Comparison of ENCODE assay signal across 8 cellular contexts in genomic region chr19:48444933-48445194, GRCh38. TPM values are rescaled to one million over a fixed set of nuclear protein-coding genes. Genes with fewer than 3 reads are reported as not detected.
DNase-seq lines count a peak whose midpoint lies in the region; ATAC-seq, FAIRE-seq and TF ChIP-seq lines count a peak whose summit lies in the region.

No MANE protein-coding gene starts in this region.

- no peak for DNase-seq in heart left ventricle
- no peak for DNase-seq in left cardiac atrium
- DNase-seq in activated naive CD8-positive, alpha-beta T cell treated with anti-CD3 and anti-CD28 coated beads for 36 hours, result no peak
- DNase-seq in HepG2 (ENCODE audit: low spot score), result no peak
- no peak for DNase-seq in upper lobe of left lung
- no peak for DNase-seq in H4 (ENCODE audit: low spot score)
- no peak for DNase-seq in activated CD8-positive, alpha-beta memory T cell treated with anti-CD3 and anti-CD28 coated beads, Interleukin-2, amount 50 U/mL, for 48 hours

- in situ Hi-C loops in HepG2 (cut with HindIII; ENCODE audit: extremely low pct_ligation_motif_present, low pct_unique_long_range_greater_than_20kb), result no loop called here

- BruUV-seq in HepG2 (replicated peaks; lab: Mats Ljungman, UMichigan), result no TSS peak

- CTCF ChIA-PET in HepG2 (lab: Yijun Ruan, JAX; ENCODE audit: low intra/inter-chr PET ratio, low total read pairs), result interaction anchor here (1.2 to 1.4 kb wide), 3 partner anchors 112 to 139 kb away, joined by 3 to 6 read pairs (median 3); no protein-coding TSS in a partner anchor

- 14 to 29% (median 25%) methylated on average over 3 of the region's 3 CpGs for WGBS in heart left ventricle, 4 donors
- 1% methylated on average over 3 of the region's 3 CpGs for WGBS in HepG2 (ENCODE audit: low lambda C conversion rate)
- WGBS in upper lobe of left lung, 2 donors, result 33 to 43% methylated on average over 3 of the region's 3 CpGs

- peak overlapping the region; percentile 90 for H3K9ac ChIP-seq in HepG2 (ENCODE audit: insufficient read depth, low read depth, low read length)

- H2AFZ ChIP-seq in HepG2 (ENCODE audit: low read length), result peak overlapping the region; percentile 80

- H3K27me3 Mint-ChIP-seq in activated naive CD8-positive, alpha-beta T cell treated with anti-CD3 and anti-CD28 coated beads for 36 hours, result peaks cover 32% of the 10 kb centered on the region

- POLR2A ChIA-PET in HepG2 (lab: Yijun Ruan, JAX), result interaction anchor here (0.6 to 2.4 kb wide), 8 partner anchors 12 to 174 kb away, joined by 3 to 9 read pairs (median 3); partner anchors contain the start of genes KDELR1, RPL18 and SPHK2

- no peak for TF ChIP-seq RAD21 in HepG2 (CRISPR knock-in tag; IDR thresholded peaks at IDR 0.05)

- peaks cover 4 to 29% (median 15%) of the 10 kb centered on the region in 9 donors for H3K27me3 ChIP-seq in heart left ventricle
- no peaks in the 10 kb centered on the region; a peak in 1 of 5 replicates for H3K27me3 ChIP-seq in HepG2 (ENCODE audit: control insufficient read depth in 1 of 2, insufficient read depth in 2 of 2, low read length in 2 of 2)
- H3K27me3 ChIP-seq in upper lobe of left lung, result peaks cover 0 to 23% (median 9%) of the 10 kb centered on the region in 4 donors

- H3K4me3 Mint-ChIP-seq in activated naive CD8-positive, alpha-beta T cell treated with anti-CD3 and anti-CD28 coated beads for 36 hours, result peak overlapping the region; percentile 88

- peak overlapping the region; percentile 96 for H3K4me2 ChIP-seq in HepG2 (ENCODE audit: low read depth, low read length)

- no peak overlapping the region for H3K27ac Mint-ChIP-seq in activated naive CD8-positive, alpha-beta T cell treated with anti-CD3 and anti-CD28 coated beads for 36 hours

- H3K79me2 ChIP-seq in HepG2 (ENCODE audit: insufficient read depth, low read length), result peaks cover 17% of the 10 kb centered on the region

- intact Hi-C loops in heart left ventricle (cut with DNase I) (loop anchor here in 4 of 10 donors (1.0 to 5.0 kb wide), 5 partner anchors 23 to 123 kb away; partner anchors contain the start of genes KDELR1 (in 2 of the 4) and GRIN2D (in 1 of the 4)), left cardiac atrium (cut with DNase I) (no loop called here), HepG2 (cut with micrococcal nuclease; ENCODE audit: unreplicated experiment) (loop anchor here (1.0 to 10.0 kb wide), 2 partner anchors 24 to 90 kb away; partner anchors contain the start of gene CYTH2)

- peaks cover 0 to 29% (median 26%) of the 10 kb centered on the region in 9 donors for H3K36me3 ChIP-seq in heart left ventricle
- H3K36me3 ChIP-seq in HepG2 (replicated peaks in 1 of 2; ENCODE audit: control insufficient read depth in 1 of 2, insufficient read depth in 2 of 2, low read length in 2 of 2), result peaks cover 3 to 26% of the 10 kb centered on the region in 2 experiments; a peak in 4 of 5 replicates
- peaks cover 0 to 29% (median 23%) of the 10 kb centered on the region in 4 donors for H3K36me3 ChIP-seq in upper lobe of left lung

- no peaks in the 10 kb centered on the region for H3K9me3 ChIP-seq in heart left ventricle
- no peaks in the 10 kb centered on the region for H3K9me3 ChIP-seq in HepG2 (ENCODE audit: low read length)
- no peaks in the 10 kb centered on the region for H3K9me3 ChIP-seq in upper lobe of left lung

- H3K9me3 Mint-ChIP-seq in activated naive CD8-positive, alpha-beta T cell treated with anti-CD3 and anti-CD28 coated beads for 36 hours, result no peaks in the 10 kb centered on the region

- no peak for ATAC-seq in heart left ventricle
- no peak for ATAC-seq in left cardiac atrium
- ATAC-seq in HepG2, result no peak
- ATAC-seq in upper lobe of left lung (ENCODE audit: low FRiP score in 2 of 2), result no peak
- ATAC-seq in HG02642 (IDR thresholded peaks at IDR 0.05; ENCODE audit: poor library complexity, unreplicated experiment), result no peak

- TF ChIP-seq CTCF in heart left ventricle (IDR thresholded peaks at IDR 0.05), result no peak
- no peak for TF ChIP-seq CTCF in HepG2 (CRISPR knock-in tag; IDR thresholded peaks at IDR 0.05)
- TF ChIP-seq CTCF in upper lobe of left lung (IDR thresholded peaks at IDR 0.05), result no peak

- H3K27ac ChIP-seq in heart left ventricle (peak overlapping the region in 11 of 12 donors; percentile 75 to 94 (median 88)), HepG2 (ENCODE audit: extremely low read length, insufficient read depth, low read length) (peak overlapping the region; percentile 71), upper lobe of left lung (peak overlapping the region in 3 of 4 donors; percentile 87 to 92 (median 89))

- peak overlapping the region in 11 of 12 donors; percentile 12 to 98 (median 91) for H3K4me3 ChIP-seq in heart left ventricle
- peak overlapping the region; percentile 77 to 95 (median 80) for H3K4me3 ChIP-seq in HepG2 (replicated peaks in 1 of 3; ENCODE audit: insufficient read depth in 1 of 3, low read depth in 2 of 3, low read length in 3 of 3)
- H3K4me3 ChIP-seq in upper lobe of left lung, result peak overlapping the region in 3 of 4 donors; percentile 77 to 97 (median 92)

- no peak for TF ChIP-seq EP300 in HepG2 (IDR thresholded peaks at IDR 0.05; ENCODE audit: low read depth in 2 of 2, low read length in 2 of 2)
- TF ChIP-seq EP300 in HepG2 (CRISPR knock-in tag; IDR thresholded peaks at IDR 0.05; ENCODE audit: borderline replicate concordance), result no peak
- TF ChIP-seq EP300 in upper lobe of left lung (IDR thresholded peaks at IDR 0.05), result no peak

- no peaks in the 10 kb centered on the region for H4K20me1 ChIP-seq in HepG2 (ENCODE audit: insufficient read depth, low read length)

- FAIRE-seq in HepG2 (lab: Jason Lieb, UNC), result no peak

- no peak for TF ChIP-seq POLR2A in heart left ventricle (IDR thresholded peaks at IDR 0.05)
- no peak for TF ChIP-seq POLR2A in HepG2 (IDR thresholded peaks at IDR 0.05; ENCODE audit: insufficient read depth in 1 of 2, low read depth in 2 of 2, low read length in 2 of 2)
- TF ChIP-seq POLR2A in upper lobe of left lung (IDR thresholded peaks at IDR 0.05), result no peak

- H3K4me1 Mint-ChIP-seq in activated naive CD8-positive, alpha-beta T cell treated with anti-CD3 and anti-CD28 coated beads for 36 hours, result peaks cover 36% of the 10 kb centered on the region

- H3K4me1 ChIP-seq in heart left ventricle, result peaks cover 0 to 27% (median 19%) of the 10 kb centered on the region in 12 donors
- peaks cover 22% of the 10 kb centered on the region for H3K4me1 ChIP-seq in HepG2 (ENCODE audit: insufficient read depth, low read length)
- peaks cover 21 to 35% (median 25%) of the 10 kb centered on the region in 4 donors for H3K4me1 ChIP-seq in upper lobe of left lung

- H3K36me3 Mint-ChIP-seq in activated naive CD8-positive, alpha-beta T cell treated with anti-CD3 and anti-CD28 coated beads for 36 hours, result peaks cover 34% of the 10 kb centered on the region

RNA-seq across cellular contexts. Expression of gene GRWD1, which starts 0.9 kb away (rescaled TPM):
- 10 to 100 TPM; 13.9 to 24.7 (median 19.0) TPM for total RNA-seq in heart left ventricle
- 10 to 100 TPM in 1 of 2 donors, 1 to 10 TPM in 1; 5.1 to 35.4 TPM for polyA plus RNA-seq in heart left ventricle
- total RNA-seq in left cardiac atrium, result 10 to 100 TPM; 18.1 to 24.9 TPM
- 10 to 100 TPM; 91.1 to 98.5 TPM for total RNA-seq in activated naive CD8-positive, alpha-beta T cell treated with anti-CD3 and anti-CD28 coated beads for 36 hours
- 46.6 and 52.3 TPM in 2 replicates for total RNA-seq in HepG2 (2016; rRNA removed; fragmentation: Illumina TruSeq; extraction: Trizol)
- total RNA-seq in HepG2 (2016; cell fraction: cytosol; rRNA removed; fragmentation: Illumina TruSeq; extraction: Trizol; ENCODE audit: low read depth), result 5.2 and 5.4 TPM in 2 replicates
- 41.4 and 47.5 TPM in 2 replicates for total RNA-seq in HepG2 (2016; cell fraction: insoluble cytoplasmic fraction; rRNA removed; fragmentation: Illumina TruSeq; extraction: Trizol)
- 11.1 and 15.5 TPM in 2 replicates for total RNA-seq in HepG2 (2016; cell fraction: membrane; rRNA removed; fragmentation: Illumina TruSeq; extraction: Trizol)
- 19.7 and 21.0 TPM in 2 replicates for total RNA-seq in HepG2 (2016; cell fraction: nucleus; rRNA removed; fragmentation: Illumina TruSeq; extraction: Trizol)
- 10.8 and 13.4 TPM in 2 replicates for polyA plus RNA-seq in HepG2 (2011; rRNA removed)
- 10.4 and 13.0 TPM in 2 replicates for polyA plus RNA-seq in HepG2 (2011; cell fraction: cytosol; rRNA removed)
- polyA plus RNA-seq in HepG2 (2011; cell fraction: nucleus; rRNA removed), result 13.4 and 14.2 TPM in 2 replicates
- 13.3 and 14.3 TPM in 2 replicates for polyA plus RNA-seq in HepG2 (2012)
- 4.1 and 4.4 TPM in 2 replicates for polyA plus RNA-seq in HepG2 (2016; cell fraction: cytosol; fragmentation: Illumina TruSeq; extraction: Trizol; ENCODE audit: low read depth)
- polyA plus RNA-seq in HepG2 (2016; cell fraction: insoluble cytoplasmic fraction; fragmentation: Illumina TruSeq; extraction: Trizol; ENCODE audit: low read depth), result 36.7 and 46.2 TPM in 2 replicates
- 5.9 and 7.9 TPM in 2 replicates for polyA plus RNA-seq in HepG2 (2016; cell fraction: membrane; fragmentation: Illumina TruSeq; extraction: Trizol; ENCODE audit: low read depth)
- 23.1 and 26.5 TPM in 2 replicates for polyA plus RNA-seq in HepG2 (2016; cell fraction: nucleus; fragmentation: Illumina TruSeq; extraction: Trizol; ENCODE audit: insufficient read depth, low read depth)
- 25.6 and 30.2 TPM in 2 replicates for polyA minus RNA-seq in HepG2 (2011; rRNA and poly(A)+ RNA removed; ENCODE audit: low replicate concordance)
- polyA minus RNA-seq in HepG2 (2011; cell fraction: cytosol; rRNA and poly(A)+ RNA removed), result 12.1 and 17.9 TPM in 2 replicates
- 13.7 and 20.3 TPM in 2 replicates for polyA minus RNA-seq in HepG2 (2011; cell fraction: nucleus; rRNA and poly(A)+ RNA removed)
- 10 to 100 TPM; 10.5 to 44.1 (median 31.6) TPM for total RNA-seq in upper lobe of left lung
- total RNA-seq in H4 (2014; rRNA removed; shearing (Covaris generic)), result 54.8 and 65.5 TPM in 2 replicates

RNA-seq across cellular contexts. Expression of gene KCNJ14, which starts 10.5 kb away (rescaled TPM):
- total RNA-seq in heart left ventricle (1 to 10 TPM in 1 of 9 donors, under 1 TPM in 8; 0.20 to 2.0 (median 0.40) TPM), left cardiac atrium (under 1 TPM; 0.27 to 0.60 TPM), HepG2 (2016; rRNA removed; fragmentation: Illumina TruSeq; extraction: Trizol) (0.17 and 0.20 TPM in 2 replicates), upper lobe of left lung (1 to 10 TPM in 3 of 6 donors, under 1 TPM in 3; 0.54 to 1.9 (median 0.91) TPM)
- polyA plus RNA-seq in heart left ventricle (under 1 TPM; 0.23 to 0.83 TPM), HepG2 (2011; rRNA removed) (0.46 and 0.51 TPM in 2 replicates)
- 1 to 10 TPM; 1.4 to 1.5 TPM for total RNA-seq in activated naive CD8-positive, alpha-beta T cell treated with anti-CD3 and anti-CD28 coated beads for 36 hours
- 0.09 TPM in 1 of 2 replicates, not detected in the other for total RNA-seq in HepG2 (2016; cell fraction: cytosol; rRNA removed; fragmentation: Illumina TruSeq; extraction: Trizol; ENCODE audit: low read depth)
- total RNA-seq in HepG2 (2016; cell fraction: insoluble cytoplasmic fraction; rRNA removed; fragmentation: Illumina TruSeq; extraction: Trizol), result 0.15 and 0.19 TPM in 2 replicates
- 0.10 and 0.15 TPM in 2 replicates for total RNA-seq in HepG2 (2016; cell fraction: membrane; rRNA removed; fragmentation: Illumina TruSeq; extraction: Trizol)
- 0.25 and 0.43 TPM in 2 replicates for total RNA-seq in HepG2 (2016; cell fraction: nucleus; rRNA removed; fragmentation: Illumina TruSeq; extraction: Trizol)
- 0.14 and 0.17 TPM in 2 replicates for polyA plus RNA-seq in HepG2 (2011; cell fraction: cytosol; rRNA removed)
- polyA plus RNA-seq in HepG2 (2011; cell fraction: nucleus; rRNA removed), result 3.1 and 3.8 TPM in 2 replicates
- polyA plus RNA-seq in HepG2 (2012), result 0.72 and 0.89 TPM in 2 replicates
- polyA plus RNA-seq in HepG2 (2016; cell fraction: cytosol; fragmentation: Illumina TruSeq; extraction: Trizol; ENCODE audit: low read depth), result 0.03 TPM in 1 of 2 replicates, not detected in the other
- 0.05 and 0.12 TPM in 2 replicates for polyA plus RNA-seq in HepG2 (2016; cell fraction: insoluble cytoplasmic fraction; fragmentation: Illumina TruSeq; extraction: Trizol; ENCODE audit: low read depth)
- polyA plus RNA-seq in HepG2 (2016; cell fraction: membrane; fragmentation: Illumina TruSeq; extraction: Trizol; ENCODE audit: low read depth), result 0.11 TPM in 1 of 2 replicates, not detected in the other
- 0.65 and 0.97 TPM in 2 replicates for polyA plus RNA-seq in HepG2 (2016; cell fraction: nucleus; fragmentation: Illumina TruSeq; extraction: Trizol; ENCODE audit: insufficient read depth, low read depth)
- polyA minus RNA-seq in HepG2 (2011; rRNA and poly(A)+ RNA removed; ENCODE audit: low replicate concordance), result 3.6 TPM in 2 replicates
- 0.20 and 0.35 TPM in 2 replicates for polyA minus RNA-seq in HepG2 (2011; cell fraction: cytosol; rRNA and poly(A)+ RNA removed)
- polyA minus RNA-seq in HepG2 (2011; cell fraction: nucleus; rRNA and poly(A)+ RNA removed), result 2.0 and 2.4 TPM in 2 replicates
- 0.23 and 0.41 TPM in 2 replicates for total RNA-seq in H4 (2014; rRNA removed; shearing (Covaris generic))

RNA-seq across cellular contexts. Expression of gene CYTH2, which starts 24.3 kb away (rescaled TPM):
- 10 to 100 TPM; 12.3 to 47.3 (median 31.0) TPM for total RNA-seq in heart left ventricle
- 10 to 100 TPM; 21.0 to 55.3 TPM for polyA plus RNA-seq in heart left ventricle
- 10 to 100 TPM; 29.0 to 32.5 TPM for total RNA-seq in left cardiac atrium
- total RNA-seq in activated naive CD8-positive, alpha-beta T cell treated with anti-CD3 and anti-CD28 coated beads for 36 hours, result 10 to 100 TPM; 18.2 to 21.7 TPM
- total RNA-seq in HepG2 (2016; rRNA removed; fragmentation: Illumina TruSeq; extraction: Trizol), result 9.6 and 16.5 TPM in 2 replicates
- total RNA-seq in HepG2 (2016; cell fraction: cytosol; rRNA removed; fragmentation: Illumina TruSeq; extraction: Trizol; ENCODE audit: low read depth), result 2.8 and 3.0 TPM in 2 replicates
- total RNA-seq in HepG2 (2016; cell fraction: insoluble cytoplasmic fraction; rRNA removed; fragmentation: Illumina TruSeq; extraction: Trizol), result 8.4 and 15.9 TPM in 2 replicates
- total RNA-seq in HepG2 (2016; cell fraction: membrane; rRNA removed; fragmentation: Illumina TruSeq; extraction: Trizol), result 4.9 and 7.0 TPM in 2 replicates
- total RNA-seq in HepG2 (2016; cell fraction: nucleus; rRNA removed; fragmentation: Illumina TruSeq; extraction: Trizol), result 16.4 and 17.2 TPM in 2 replicates
- 39.3 and 48.3 TPM in 2 replicates for polyA plus RNA-seq in HepG2 (2011; rRNA removed)
- 18.2 and 20.7 TPM in 2 replicates for polyA plus RNA-seq in HepG2 (2011; cell fraction: cytosol; rRNA removed)
- 185 and 188 TPM in 2 replicates for polyA plus RNA-seq in HepG2 (2011; cell fraction: nucleus; rRNA removed)
- 26.4 and 29.2 TPM in 2 replicates for polyA plus RNA-seq in HepG2 (2012)
- polyA plus RNA-seq in HepG2 (2016; cell fraction: cytosol; fragmentation: Illumina TruSeq; extraction: Trizol; ENCODE audit: low read depth), result 3.2 and 3.5 TPM in 2 replicates
- 14.6 and 14.8 TPM in 2 replicates for polyA plus RNA-seq in HepG2 (2016; cell fraction: insoluble cytoplasmic fraction; fragmentation: Illumina TruSeq; extraction: Trizol; ENCODE audit: low read depth)
- 6.2 and 6.8 TPM in 2 replicates for polyA plus RNA-seq in HepG2 (2016; cell fraction: membrane; fragmentation: Illumina TruSeq; extraction: Trizol; ENCODE audit: low read depth)
- polyA plus RNA-seq in HepG2 (2016; cell fraction: nucleus; fragmentation: Illumina TruSeq; extraction: Trizol; ENCODE audit: insufficient read depth, low read depth), result 61.4 and 71.7 TPM in 2 replicates
- 37.0 and 50.0 TPM in 2 replicates for polyA minus RNA-seq in HepG2 (2011; rRNA and poly(A)+ RNA removed; ENCODE audit: low replicate concordance)
- polyA minus RNA-seq in HepG2 (2011; cell fraction: cytosol; rRNA and poly(A)+ RNA removed), result 7.5 and 8.4 TPM in 2 replicates
- polyA minus RNA-seq in HepG2 (2011; cell fraction: nucleus; rRNA and poly(A)+ RNA removed), result 37.6 and 43.0 TPM in 2 replicates
- total RNA-seq in upper lobe of left lung, result 100 to 1,000 TPM in 2 of 6 donors, 10 to 100 TPM in 4; 53.4 to 195 (median 77.0) TPM
- total RNA-seq in H4 (2014; rRNA removed; shearing (Covaris generic)), result 44.1 and 47.8 TPM in 2 replicates

RNA-seq across cellular contexts. Expression of gene GRIN2D, which starts 51.4 kb away (rescaled TPM):
- total RNA-seq in heart left ventricle, result 1 to 10 TPM in 1 of 9 donors, under 1 TPM in 8; 0.14 to 1.6 (median 0.19) TPM
- polyA plus RNA-seq in heart left ventricle, result under 1 TPM; 0.15 to 0.25 TPM
- under 1 TPM; 0.39 to 0.47 TPM for total RNA-seq in left cardiac atrium
- total RNA-seq in activated naive CD8-positive, alpha-beta T cell treated with anti-CD3 and anti-CD28 coated beads for 36 hours, result under 1 TPM; 0.28 to 0.29 TPM
- total RNA-seq in HepG2 (2016; rRNA removed; fragmentation: Illumina TruSeq; extraction: Trizol), result 0.02 TPM in 1 of 2 replicates, not detected in the other
- under 0.01 TPM in 1 of 2 replicates, not detected in the other for total RNA-seq in HepG2 (2016; cell fraction: cytosol; rRNA removed; fragmentation: Illumina TruSeq; extraction: Trizol; ENCODE audit: low read depth)
- 0.04 TPM in 1 of 2 replicates, not detected in the other for total RNA-seq in HepG2 (2016; cell fraction: insoluble cytoplasmic fraction; rRNA removed; fragmentation: Illumina TruSeq; extraction: Trizol)
- 0.03 and 0.06 TPM in 2 replicates for total RNA-seq in HepG2 (2016; cell fraction: membrane; rRNA removed; fragmentation: Illumina TruSeq; extraction: Trizol)
- total RNA-seq in HepG2 (2016; cell fraction: nucleus; rRNA removed; fragmentation: Illumina TruSeq; extraction: Trizol), result 0.09 and 0.22 TPM in 2 replicates
- polyA plus RNA-seq in HepG2 (2011; rRNA removed), result 0.08 and 0.13 TPM in 2 replicates
- 0.05 and 0.06 TPM in 2 replicates for polyA plus RNA-seq in HepG2 (2011; cell fraction: cytosol; rRNA removed)
- 0.43 and 0.61 TPM in 2 replicates for polyA plus RNA-seq in HepG2 (2011; cell fraction: nucleus; rRNA removed)
- 0.29 and 0.34 TPM in 2 replicates for polyA plus RNA-seq in HepG2 (2012)
- polyA plus RNA-seq in HepG2 (2016; cell fraction: cytosol; fragmentation: Illumina TruSeq; extraction: Trizol; ENCODE audit: low read depth), result 0.03 TPM in 2 replicates
- polyA plus RNA-seq in HepG2 (2016; cell fraction: insoluble cytoplasmic fraction; fragmentation: Illumina TruSeq; extraction: Trizol; ENCODE audit: low read depth), result 0.05 and 0.13 TPM in 2 replicates
- polyA plus RNA-seq in HepG2 (2016; cell fraction: membrane; fragmentation: Illumina TruSeq; extraction: Trizol; ENCODE audit: low read depth), result 0.07 TPM in 1 of 2 replicates, not detected in the other
- 0.31 TPM in 2 replicates for polyA plus RNA-seq in HepG2 (2016; cell fraction: nucleus; fragmentation: Illumina TruSeq; extraction: Trizol; ENCODE audit: insufficient read depth, low read depth)
- polyA minus RNA-seq in HepG2 (2011; rRNA and poly(A)+ RNA removed; ENCODE audit: low replicate concordance), result 0.40 and 0.44 TPM in 2 replicates
- polyA minus RNA-seq in HepG2 (2011; cell fraction: cytosol; rRNA and poly(A)+ RNA removed), result 0.10 and 0.26 TPM in 2 replicates
- 0.12 and 0.13 TPM in 2 replicates for polyA minus RNA-seq in HepG2 (2011; cell fraction: nucleus; rRNA and poly(A)+ RNA removed)
- total RNA-seq in upper lobe of left lung, result 1 to 10 TPM in 2 of 6 donors, under 1 TPM in 4; 0.15 to 1.4 (median 0.57) TPM
- not detected in 2 replicates for total RNA-seq in H4 (2014; rRNA removed; shearing (Covaris generic))

RNA-seq across cellular contexts. Expression of gene KDELR1, which starts 53.5 kb away (rescaled TPM):
- total RNA-seq in heart left ventricle, result 100 to 1,000 TPM in 1 of 9 donors, 10 to 100 TPM in 8; 64.5 to 109 (median 79.1) TPM
- polyA plus RNA-seq in heart left ventricle, result 100 to 1,000 TPM in 1 of 2 donors, 10 to 100 TPM in 1; 60.0 to 113 TPM
- total RNA-seq in left cardiac atrium, result 100 to 1,000 TPM in 1 of 2 donors, 10 to 100 TPM in 1; 81.4 to 103 TPM
- 10 to 100 TPM; 72.5 to 73.9 TPM for total RNA-seq in activated naive CD8-positive, alpha-beta T cell treated with anti-CD3 and anti-CD28 coated beads for 36 hours
- total RNA-seq in HepG2 (2016; rRNA removed; fragmentation: Illumina TruSeq; extraction: Trizol), result 70.8 and 134 TPM in 2 replicates
- 55.9 and 57.5 TPM in 2 replicates for total RNA-seq in HepG2 (2016; cell fraction: cytosol; rRNA removed; fragmentation: Illumina TruSeq; extraction: Trizol; ENCODE audit: low read depth)
- total RNA-seq in HepG2 (2016; cell fraction: insoluble cytoplasmic fraction; rRNA removed; fragmentation: Illumina TruSeq; extraction: Trizol), result 61.8 and 132 TPM in 2 replicates
- total RNA-seq in HepG2 (2016; cell fraction: membrane; rRNA removed; fragmentation: Illumina TruSeq; extraction: Trizol), result 111 and 112 TPM in 2 replicates
- 125 and 150 TPM in 2 replicates for total RNA-seq in HepG2 (2016; cell fraction: nucleus; rRNA removed; fragmentation: Illumina TruSeq; extraction: Trizol)
- 185 and 212 TPM in 2 replicates for polyA plus RNA-seq in HepG2 (2011; rRNA removed)
- polyA plus RNA-seq in HepG2 (2011; cell fraction: cytosol; rRNA removed), result 168 and 179 TPM in 2 replicates
- 94.7 and 95.7 TPM in 2 replicates for polyA plus RNA-seq in HepG2 (2011; cell fraction: nucleus; rRNA removed)
- 187 and 197 TPM in 2 replicates for polyA plus RNA-seq in HepG2 (2012)
- polyA plus RNA-seq in HepG2 (2016; cell fraction: cytosol; fragmentation: Illumina TruSeq; extraction: Trizol; ENCODE audit: low read depth), result 130 and 136 TPM in 2 replicates
- 151 and 179 TPM in 2 replicates for polyA plus RNA-seq in HepG2 (2016; cell fraction: insoluble cytoplasmic fraction; fragmentation: Illumina TruSeq; extraction: Trizol; ENCODE audit: low read depth)
- 209 and 221 TPM in 2 replicates for polyA plus RNA-seq in HepG2 (2016; cell fraction: membrane; fragmentation: Illumina TruSeq; extraction: Trizol; ENCODE audit: low read depth)
- 421 and 451 TPM in 2 replicates for polyA plus RNA-seq in HepG2 (2016; cell fraction: nucleus; fragmentation: Illumina TruSeq; extraction: Trizol; ENCODE audit: insufficient read depth, low read depth)
- 143 and 261 TPM in 2 replicates for polyA minus RNA-seq in HepG2 (2011; rRNA and poly(A)+ RNA removed; ENCODE audit: low replicate concordance)
- polyA minus RNA-seq in HepG2 (2011; cell fraction: cytosol; rRNA and poly(A)+ RNA removed), result 129 and 135 TPM in 2 replicates
- polyA minus RNA-seq in HepG2 (2011; cell fraction: nucleus; rRNA and poly(A)+ RNA removed), result 29.5 and 36.8 TPM in 2 replicates
- 100 to 1,000 TPM in 2 of 6 donors, 10 to 100 TPM in 4; 44.6 to 141 (median 96.8) TPM for total RNA-seq in upper lobe of left lung
- 127 and 219 TPM in 2 replicates for total RNA-seq in H4 (2014; rRNA removed; shearing (Covaris generic))
